13 cellular contexts compared by ENCODE assay signal in the genomic region with DNA sequence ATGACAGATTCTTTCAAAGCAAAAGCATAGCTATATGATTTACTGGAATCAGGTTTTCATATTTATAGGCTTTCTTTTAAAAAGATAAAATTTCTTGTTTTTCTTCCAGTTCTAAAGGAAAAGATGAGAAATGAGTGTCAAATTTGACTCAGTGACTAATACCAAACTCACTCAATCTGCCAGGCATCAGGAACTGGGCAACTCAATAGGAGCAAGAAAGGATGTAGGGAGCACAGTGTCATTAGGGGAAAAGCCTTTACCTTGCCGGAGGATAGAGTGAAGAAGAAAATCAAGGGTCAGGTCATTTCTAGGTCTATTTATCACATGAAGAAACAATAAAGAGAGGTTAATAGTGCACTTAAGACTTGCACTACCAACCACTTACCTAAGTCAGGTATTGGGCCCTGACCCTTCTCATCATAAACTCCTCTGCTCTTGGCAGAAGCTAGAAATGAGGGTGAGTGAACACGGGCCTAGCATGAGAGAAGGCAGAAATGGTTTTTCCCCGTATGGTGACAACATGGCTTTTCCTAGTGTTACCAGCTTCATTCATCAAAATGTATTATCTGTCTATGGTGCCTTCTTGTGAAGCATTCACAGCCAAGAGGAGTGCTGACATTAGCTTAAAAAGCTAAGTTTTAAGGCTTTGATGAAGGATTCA.
"Had no signal": no experiment of that assay in that cellular context is flagged by ENCODE, and none has a peak within 500 bp of the region (broad histone marks: within the 10 kb centered on the region; RNA-seq: fewer than 3 reads in every experiment).

No MANE protein-coding gene starts in this region.

- H3K4me3 Mint-ChIP-seq: activated naive CD8-positive, alpha-beta T cell treated with anti-CD3 and anti-CD28 coated beads, Interleukin-2, amount 10 ng/mL, durations not matched to agents 7 days and 5 days; neural crest cell had no signal

- H3K36me3 ChIP-seq: breast epithelium, pancreas, thyroid gland, WERI-Rb-1 had no signal

- H3K9me3 Mint-ChIP-seq: activated naive CD8-positive, alpha-beta T cell treated with anti-CD3 and anti-CD28 coated beads, Interleukin-2, amount 10 ng/mL, durations not matched to agents 7 days and 5 days; neural crest cell had no signal

- H3K4me3 ChIP-seq: breast epithelium, pancreas, thyroid gland had no signal

- H3K27me3 Mint-ChIP-seq: activated naive CD8-positive, alpha-beta T cell treated with anti-CD3 and anti-CD28 coated beads, Interleukin-2, amount 10 ng/mL, durations not matched to agents 7 days and 5 days had no signal

- H3K27me3 ChIP-seq: breast epithelium, foreskin keratinocyte, pancreas, thyroid gland had no signal

- ATAC-seq: foreskin keratinocyte, left lobe of liver, pancreas had no signal

- DNase-seq: activated CD4-positive, alpha-beta T cell treated with anti-CD3 and anti-CD28 coated beads for 48 hours; activated naive CD8-positive, alpha-beta T cell treated with anti-CD3 and anti-CD28 coated beads, Interleukin-2, amount 10 ng/mL, durations not matched to agents 7 days and 5 days; activated T-cell treated with anti-CD3 and anti-CD28 coated beads, Interleukin-2, amount 50 U/mL, for 48 hours; aorta; foreskin keratinocyte; islet precursor cell; pancreas; stimulated activated CD4-positive, alpha-beta T cell treated with anti-CD3 and anti-CD28 coated beads, Interleukin-4, amount 100 ng/mL, for 24 hours; thyroid gland; WERI-Rb-1 had no signal

- H3K9me3 ChIP-seq: breast epithelium, pancreas, thyroid gland had no signal

- H3K4me1 Mint-ChIP-seq: neural crest cell had no signal

- H3K27ac Mint-ChIP-seq: activated naive CD8-positive, alpha-beta T cell treated with anti-CD3 and anti-CD28 coated beads, Interleukin-2, amount 10 ng/mL, durations not matched to agents 7 days and 5 days had no signal

- H3K4me1 ChIP-seq: breast epithelium, foreskin keratinocyte, pancreas had no signal

- H3K27ac ChIP-seq: breast epithelium, foreskin keratinocyte, pancreas, thyroid gland, WERI-Rb-1 had no signal
